ENCODE assay signal across 19 cellular contexts in genomic region chr11:121561240-121561639, GRCh38.
"Had no signal": no experiment of that assay in that cellular context is flagged by ENCODE, and none has a peak within 500 bp of the region (broad histone marks: within the 10 kb centered on the region; RNA-seq: fewer than 3 reads in every experiment).

No MANE protein-coding gene starts in this region.

- H3K4me3 Mint-ChIP-seq: stimulated activated naive CD8-positive, alpha-beta T cell treated with anti-CD3 and anti-CD28 coated beads, Interleukin-15, Interleukin-2, amounts not matched to agents 100 ng/mL and 50 ng/mL, for 24 hours; T-helper 2 cell treated with Interferon-gamma antibody and Interleukin-4, amounts not matched to agents 5 μg/mL and 100 μg/mL, for 36 hours had no signal

- H3K9me3 ChIP-seq: esophagus squamous epithelium, upper lobe of left lung had no signal

- H3K9me3 Mint-ChIP-seq: stimulated activated naive CD8-positive, alpha-beta T cell treated with anti-CD3 and anti-CD28 coated beads, Interleukin-15, Interleukin-2, amounts not matched to agents 100 ng/mL and 50 ng/mL, for 24 hours; T-helper 2 cell treated with Interferon-gamma antibody and Interleukin-4, amounts not matched to agents 5 μg/mL and 100 μg/mL, for 36 hours had no signal

- H3K27me3 ChIP-seq: esophagus squamous epithelium, upper lobe of left lung had no signal

- FAIRE-seq: colon, endothelial cell of umbilical vein, small intestine had no signal

- H3K4me3 ChIP-seq: esophagus squamous epithelium, upper lobe of left lung had no signal

- DNase-seq: activated CD4-positive, alpha-beta T cell treated with anti-CD3 and anti-CD28 coated beads, Interleukin-2, amount 50 U/mL, for 4 hours; activated CD4-positive, CD25-positive, alpha-beta regulatory T cell; activated gamma-delta T cell treated with Interleukin-2 at 50 U/mL for 16 hours; activated T-cell treated with anti-CD3 and anti-CD28 coated beads, Interleukin-2, amount 50 U/mL, for 48 hours; esophagus squamous epithelium; hypothalamus; kidney glomerular epithelial cell; left ventricle myocardium superior; mesenchymal stem cell; right cardiac atrium; small intestine; stimulated activated CD4-positive, alpha-beta T cell treated with anti-CD3 and anti-CD28 coated beads, Interleukin-4, amount 100 ng/mL, for 4 hours; stimulated activated CD8-positive, alpha-beta memory T cell treated with anti-CD3 and anti-CD28 coated beads, Interleukin-4, amount 100 ng/mL, for 48 hours; upper lobe of left lung had no signal

- ATAC-seq: left ventricle myocardium superior, right cardiac atrium had no signal

- H3K4me1 ChIP-seq: esophagus squamous epithelium had no signal

- H3K27ac Mint-ChIP-seq: progenitor cell of endocrine pancreas; T-helper 2 cell treated with Interferon-gamma antibody and Interleukin-4, amounts not matched to agents 5 μg/mL and 100 μg/mL, for 36 hours had no signal

- H3K27me3 Mint-ChIP-seq: stimulated activated naive CD8-positive, alpha-beta T cell treated with anti-CD3 and anti-CD28 coated beads, Interleukin-15, Interleukin-2, amounts not matched to agents 100 ng/mL and 50 ng/mL, for 24 hours had no signal

- H3K27ac ChIP-seq: esophagus squamous epithelium, upper lobe of left lung had no signal
